In the genomic region with DNA sequence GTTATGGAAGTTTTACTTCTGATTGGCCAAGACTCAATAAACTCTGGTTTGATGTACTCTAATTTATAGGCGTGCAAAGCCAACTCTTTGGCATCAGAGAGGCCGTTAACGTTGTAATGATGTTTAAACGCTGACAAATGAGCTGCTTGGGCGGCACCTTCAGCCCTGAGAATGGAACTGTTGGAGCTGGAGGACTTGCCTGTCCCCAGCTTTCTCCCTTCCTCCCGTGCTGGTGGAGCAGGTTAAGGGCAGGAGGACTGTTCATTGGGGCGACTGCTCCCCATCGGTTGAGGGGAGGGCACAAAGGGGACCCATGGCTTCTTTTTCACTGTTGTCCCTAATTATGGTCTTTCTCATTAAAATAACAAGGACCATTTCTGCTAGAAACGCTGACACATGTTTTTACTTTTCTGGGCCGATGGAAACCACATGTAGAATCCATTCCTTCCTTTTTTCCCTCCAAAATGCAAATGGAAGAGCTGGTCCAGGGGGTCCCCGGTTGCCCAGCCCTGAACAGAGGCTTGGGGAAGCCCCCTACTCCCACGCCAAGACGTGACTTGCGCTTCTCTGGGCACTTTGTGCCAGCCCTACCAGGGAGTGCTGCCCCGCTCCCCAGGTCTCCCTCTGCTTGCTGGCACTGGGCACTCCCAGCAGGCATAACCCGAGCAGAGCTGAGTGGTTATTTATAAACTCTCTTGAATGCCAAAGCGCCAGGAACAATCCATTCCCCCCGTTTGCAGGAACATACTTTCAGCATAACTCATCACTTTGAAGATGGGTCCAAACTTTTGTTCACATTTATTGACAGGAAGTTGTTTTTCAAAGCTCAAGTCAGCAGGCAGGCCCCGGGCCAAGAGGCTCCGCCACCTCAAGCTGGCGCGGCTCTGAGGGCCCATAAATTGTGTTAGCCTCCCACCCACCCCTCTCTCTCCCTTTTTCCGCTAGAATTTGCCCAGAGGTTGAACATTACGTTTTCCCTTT, we compare ENCODE assay signal across 10 cellular contexts.
DNase-seq lines count a peak whose midpoint lies in the region; ATAC-seq, FAIRE-seq and TF ChIP-seq lines count a peak whose summit lies in the region.
"Had no signal": no experiment of that assay in that cellular context is flagged by ENCODE, and none has a peak within 500 bp of the region (broad histone marks: within the 10 kb centered on the region; RNA-seq: fewer than 3 reads in every experiment).

No MANE protein-coding gene starts in this region.

- H3K27me3 ChIP-seq in GM23248 (replicated peaks; ENCODE audit: insufficient read depth) (no peaks in the 10 kb centered on the region), ascending aorta (no peaks in the 10 kb centered on the region), right atrium auricular region (no peaks in the 10 kb centered on the region)

- peaks cover 32% of the 10 kb centered on the region for H3K4me1 ChIP-seq in GM23248 (ENCODE audit: insufficient read depth)
- peaks cover 9 to 28% of the 10 kb centered on the region in 2 donors for H3K4me1 ChIP-seq in ascending aorta
- peaks cover 0 to 22% of the 10 kb centered on the region in 2 donors for H3K4me1 ChIP-seq in right atrium auricular region

- H2AFZ ChIP-seq in GM23248 = peak overlapping the region; percentile 44

- H3K9me2 ChIP-seq in GM23248 (ENCODE audit: insufficient read depth) = no peaks in the 10 kb centered on the region

- peaks cover 14% of the 10 kb centered on the region for H3F3A ChIP-seq in GM23248 (ENCODE audit: insufficient read depth)

- H3K9ac ChIP-seq in GM23248 = peak overlapping the region; percentile 62

- WGBS in GM23248 (ENCODE audit: low coverage in 1 of 2, low lambda C conversion rate in 2 of 2, missing lambda C conversion rate in 2 of 2), 2 experiments = 6 to 7% methylated on average over 23 to 24 of the region's 24 CpGs

- H3K9me3 ChIP-seq in GM23248 (ENCODE audit: low read depth) = no peaks in the 10 kb centered on the region
- no peaks in the 10 kb centered on the region for H3K9me3 ChIP-seq in ascending aorta
- H3K9me3 ChIP-seq in right atrium auricular region = no peaks in the 10 kb centered on the region

- no peaks in the 10 kb centered on the region for H3K36me3 ChIP-seq in GM23248 (ENCODE audit: low read depth)
- no peaks in the 10 kb centered on the region for H3K36me3 ChIP-seq in ascending aorta
- no peaks in the 10 kb centered on the region for H3K36me3 ChIP-seq in right atrium auricular region

- no peaks in the 10 kb centered on the region for H4K20me1 ChIP-seq in GM23248 (ENCODE audit: insufficient read depth)

- H3K27ac ChIP-seq in GM23248 (peak overlapping the region; percentile 58), ascending aorta (peak overlapping the region; percentile 89 to 95), right atrium auricular region (peak overlapping the region; percentile 62 to 93)

- H3K79me2 ChIP-seq in GM23248 (ENCODE audit: insufficient read depth) = no peaks in the 10 kb centered on the region

- FAIRE-seq in GM19239 (lab: Jason Lieb, UNC) = no peak

- in situ Hi-C loops in GM23248 (cut with MboI) = no loop called here

- H3K4me2 ChIP-seq in GM23248 (ENCODE audit: unreplicated experiment) = peak overlapping the region; percentile 87

- DNase-seq in GM23248 (peak; percentile 93), ascending aorta (ENCODE audit: low spot score in 2 of 2) (peak; percentile 40 to 90), right atrium auricular region (ENCODE audit: low spot score) (no peak), skeletal muscle cell (ENCODE audit: low read depth) (peak; percentile 92), GM19239 (ENCODE audit: insufficient read length, low spot score) (no peak)
- no peak for DNase-seq in stimulated activated naive CD8-positive, alpha-beta T cell treated with anti-CD3 and anti-CD28 coated beads, Interleukin-15, Interleukin-2, amounts not matched to agents 100 U/mL and 50 U/mL, for 24 hours
- no peak for DNase-seq in stimulated activated CD4-positive, alpha-beta T cell treated with anti-CD3 and anti-CD28 coated beads, Interleukin-2, amount 100 ng/mL, for 48 hours
- DNase-seq: activated CD4-positive, alpha-beta T cell treated with anti-CD3 and anti-CD28 coated beads for 36 hours; hippocampal formation had no signal

- no peak for ATAC-seq in HG02981 (IDR thresholded peaks at IDR 0.05; ENCODE audit: unreplicated experiment)
- ATAC-seq in stimulated activated naive CD8-positive, alpha-beta T cell treated with anti-CD3 and anti-CD28 coated beads, Interleukin-15, Interleukin-2, amounts not matched to agents 100 U/mL and 50 U/mL, for 24 hours = no peak
- ATAC-seq: activated CD4-positive, alpha-beta T cell treated with anti-CD3 and anti-CD28 coated beads for 36 hours had no signal

- intact Hi-C loops in ascending aorta (cut with DNase I) = loop anchor here (1.0 to 10.0 kb wide), 3 partner anchors 88 to 268 kb away; no protein-coding TSS in a partner anchor

- H3K4me3 ChIP-seq in GM23248 (peak overlapping the region; percentile 48), ascending aorta (no peak overlapping the region), right atrium auricular region (no peak overlapping the region), skeletal muscle cell (ENCODE audit: low read depth, low read length) (no peak overlapping the region)

- TF ChIP-seq CTCF in ascending aorta (IDR thresholded peaks at IDR 0.05) (no peak), right atrium auricular region (IDR thresholded peaks at IDR 0.05) (no peak)

Comparison
In these comparisons a context has a peak if more than half of its experiments do, and no peak if none do; other contexts are left out.
1. DNase-seq: peak in GM23248 (single experiment), ascending aorta (2 of 2) and skeletal muscle cell (single experiment); none in right atrium auricular region (single experiment), stimulated activated naive CD8-positive, alpha-beta T cell treated with anti-CD3 and anti-CD28 coated beads, Interleukin-15, Interleukin-2, amounts not matched to agents 100 U/mL and 50 U/mL, for 24 hours (single experiment), stimulated activated CD4-positive, alpha-beta T cell treated with anti-CD3 and anti-CD28 coated beads, Interleukin-2, amount 100 ng/mL, for 48 hours (0 of 2) and GM19239 (single experiment).
2. Peak in every context shown above with its lines, with median percentiles within 50 percentile points of each other: H3K27ac ChIP-seq.